In genomic region chr4:95571577-95571976, GRCh38 we compare ENCODE assay signal across 8 cellular contexts. TPM values are rescaled to one million over a fixed set of nuclear protein-coding genes. Genes with fewer than 3 reads are reported as not detected.
"Had no signal": no experiment of that assay in that cellular context is flagged by ENCODE, and none has a peak within 500 bp of the region (broad histone marks: within the 10 kb centered on the region; RNA-seq: fewer than 3 reads in every experiment).

No MANE protein-coding gene starts in this region.

- H3K4me2 ChIP-seq: GM23338 had no signal

- H3K9me3 ChIP-seq: HAP-1 had no signal

- H3K4me3 ChIP-seq: GM23338, HAP-1, K562 had no signal

- H3K4me1 ChIP-seq: HAP-1 had no signal

- H3K36me3 ChIP-seq: HAP-1 had no signal

- ATAC-seq: HCT116, HepG2, K562 had no signal

- DNase-seq: H7, KG1 had no signal

RNA-seq across cellular contexts. Expression of gene UNC5C, which starts 22.8 kb away (rescaled TPM):
- total RNA-seq: HepG2 had no signal
- polyA plus RNA-seq: HepG2, IgD-negative memory B cell had no signal
